In genomic region chr14:75976838-75977237, GRCh38 we compare ENCODE assay signal across 1 cellular context.
TF ChIP-seq lines count a peak whose summit lies in the region.

No MANE protein-coding gene starts in this region.

TF ChIP-seq in WTC11, 78 proteins besides CTCF, POLR2A, EP300 and RAD21 (continued from another document):
- TF ChIP-seq ZNF263 (CRISPR knock-in tag; IDR thresholded peaks at IDR 0.05; ENCODE audit: low read depth): no peak
- no peak for TF ChIP-seq TEAD4 (CRISPR knock-in tag; IDR thresholded peaks at IDR 0.05)
- TF ChIP-seq ZNF512 (CRISPR knock-in tag; IDR thresholded peaks at IDR 0.05; ENCODE audit: borderline replicate concordance): no peak
- TF ChIP-seq ARID4B (CRISPR knock-in tag; IDR thresholded peaks at IDR 0.05; ENCODE audit: borderline replicate concordance): no peak
- no peak for TF ChIP-seq FOXP1 (CRISPR knock-in tag; IDR thresholded peaks at IDR 0.05; ENCODE audit: borderline replicate concordance)
- TF ChIP-seq PREB (CRISPR knock-in tag; IDR thresholded peaks at IDR 0.05; ENCODE audit: borderline replicate concordance): no peak
- TF ChIP-seq AR (CRISPR knock-in tag; IDR thresholded peaks at IDR 0.05): no peak
- no peak for TF ChIP-seq ZMAT4 (CRISPR knock-in tag; IDR thresholded peaks at IDR 0.05)
- TF ChIP-seq PRDM15 (CRISPR knock-in tag; IDR thresholded peaks at IDR 0.05): no peak
- TF ChIP-seq ESRRA (CRISPR knock-in tag; IDR thresholded peaks at IDR 0.05; ENCODE audit: borderline replicate concordance): no peak
- no peak for TF ChIP-seq CREM (CRISPR knock-in tag; IDR thresholded peaks at IDR 0.05)
- no peak for TF ChIP-seq NR3C1 (CRISPR knock-in tag; conservative IDR thresholded peaks at IDR 0.05; ENCODE audit: low read depth)
- no peak for TF ChIP-seq MXD4 (CRISPR knock-in tag; IDR thresholded peaks at IDR 0.05; ENCODE audit: borderline replicate concordance)
- TF ChIP-seq CREB1 (CRISPR knock-in tag; IDR thresholded peaks at IDR 0.05): no peak
- no peak for TF ChIP-seq E2F1 (CRISPR knock-in tag; IDR thresholded peaks at IDR 0.05)
